Comparison of ENCODE assay signal across 24 cellular contexts in genomic region chr1:167156466-167156865, GRCh38.
DNase-seq lines count a peak whose midpoint lies in the region; ATAC-seq, FAIRE-seq and TF ChIP-seq lines count a peak whose summit lies in the region.
"Had no signal": no experiment of that assay in that cellular context is flagged by ENCODE, and none has a peak within 500 bp of the region (broad histone marks: within the 10 kb centered on the region; RNA-seq: fewer than 3 reads in every experiment).

No MANE protein-coding gene starts in this region.

- TF ChIP-seq EP300 in H1 (IDR thresholded peaks at IDR 0.05; ENCODE audit: borderline replicate concordance in 1 of 2, low read depth in 2 of 2, low read length in 2 of 2), result no peak

- CTCF ChIA-PET in WTC11 (lab: Charles Lee) (interaction anchor here (0.6 kb wide), 1 partner anchor 38 kb away, joined by 3 read pairs; no protein-coding TSS in a partner anchor), H1 (lab: Charles Lee; ENCODE audit: partially characterized antibody) (interaction anchor here (0.9 kb wide), 1 partner anchor 400 kb away, joined by 3 read pairs; no protein-coding TSS in a partner anchor)

- no peaks in the 10 kb centered on the region for H4K20me1 ChIP-seq in H9 (ENCODE audit: control insufficient read depth, insufficient read depth, insufficient read length)
- H4K20me1 ChIP-seq in H1 (replicated peaks in 1 of 2; ENCODE audit: control insufficient read depth in 1 of 2, insufficient read depth in 2 of 2, low read length in 2 of 2), result no peaks in the 10 kb centered on the region
- H4K20me1 ChIP-seq: BLaER1 had no signal

- H3K4me1 ChIP-seq in H9 (ENCODE audit: insufficient read depth, low read length) (peaks cover 13% of the 10 kb centered on the region), H1 (replicated peaks in 1 of 4; ENCODE audit: control insufficient read depth in 3 of 4, insufficient read depth in 4 of 4, low read length in 3 of 4) (peaks cover 2 to 20% (median 13%) of the 10 kb centered on the region in 4 experiments), right cardiac atrium (ENCODE audit: control insufficient read depth, insufficient read depth, low read length) (no peaks in the 10 kb centered on the region)
- H3K4me1 ChIP-seq: BE2C, BLaER1 had no signal

- no peak overlapping the region for H3K4ac ChIP-seq in H9 (ENCODE audit: low read depth, low read length)
- no peak overlapping the region for H3K4ac ChIP-seq in H1 (replicated peaks; ENCODE audit: insufficient read length, low read depth, low read length)

- ATAC-seq in WTC11, result no peak
- ATAC-seq in right cardiac atrium, result no peak

- H3K27me3 ChIP-seq in H9 (ENCODE audit: insufficient read depth, low read length), result no peaks in the 10 kb centered on the region
- peaks cover 0 to 2% (median 0%) of the 10 kb centered on the region in 4 experiments; a peak in 1 of 7 replicates for H3K27me3 ChIP-seq in H1 (replicated peaks in 1 of 4; ENCODE audit: control insufficient read depth in 3 of 4, extremely low read depth in 1 of 4, insufficient read depth in 3 of 4, low read length in 3 of 4)
- no peaks in the 10 kb centered on the region for H3K27me3 ChIP-seq in right cardiac atrium (ENCODE audit: control insufficient read depth, insufficient read depth)
- H3K27me3 ChIP-seq: BE2C, BLaER1 had no signal

- H3K79me1 ChIP-seq in H9 (ENCODE audit: insufficient read depth, low read depth, low read length, poor library complexity, severe bottlenecking), result no peaks in the 10 kb centered on the region
- peaks cover 2% of the 10 kb centered on the region; the same call in 1 of the 2 replicates for H3K79me1 ChIP-seq in H1 (ENCODE audit: low read depth, low read length)

- no peak overlapping the region for H2AFZ ChIP-seq in H9 (ENCODE audit: low read length)
- no peak overlapping the region for H2AFZ ChIP-seq in H1 (ENCODE audit: low read length)

- no peaks in the 10 kb centered on the region for H3K23me2 ChIP-seq in H9 (ENCODE audit: insufficient read length, low read depth, low read length, poor library complexity, severe bottlenecking)
- H3K23me2 ChIP-seq in H1 (ENCODE audit: low read depth, low read length), result no peaks in the 10 kb centered on the region

- H3K27ac Mint-ChIP-seq in H9, result no peak overlapping the region
- peak overlapping the region; percentile 55; the same call in 1 of the 2 replicates for H3K27ac Mint-ChIP-seq in WTC11
- H3K27ac Mint-ChIP-seq: CD14-positive monocyte; CD4-positive, alpha-beta memory T cell; CD8-positive, alpha-beta memory T cell had no signal

- H4K5ac ChIP-seq in H9 (ENCODE audit: insufficient read length, low read depth, low read length) (no peak overlapping the region), H1 (ENCODE audit: insufficient read length, low read depth, low read length) (no peak overlapping the region)

- TF ChIP-seq RAD21 in H1 (IDR thresholded peaks at IDR 0.05 in 1 of 2, conservative IDR thresholded peaks at IDR 0.05 in 1 of 2; ENCODE audit: low read depth in 2 of 2, low read length in 2 of 2), result no peak

- H3K9me3 Mint-ChIP-seq in H9, result peaks cover 3 to 5% of the 10 kb centered on the region in 2 experiments; a peak in 2 of 5 replicates
- H3K9me3 Mint-ChIP-seq in WTC11, result peaks cover 11% of the 10 kb centered on the region
- H3K9me3 Mint-ChIP-seq: CD4-positive, alpha-beta memory T cell; CD8-positive, alpha-beta memory T cell had no signal

- H4K8ac ChIP-seq in H9 (replicated peaks; ENCODE audit: insufficient read length, low read depth, low read length) (no peak overlapping the region), H1 (ENCODE audit: extremely low read depth, insufficient read depth, low read length) (no peak overlapping the region)

- intact Hi-C loops in right cardiac atrium (cut with DNase I), result no loop called here

- no peak for DNase-seq in H9
- DNase-seq in WTC11 (ENCODE audit: low spot score), result no peak
- peak; percentile 83 to 90 for DNase-seq in cerebellar nuclear complex (lab: John Stamatoyannopoulos, UW)
- no peak for DNase-seq in H1 (ENCODE audit: low read depth in 1 of 2, low spot score in 2 of 2)
- no peak for DNase-seq in central memory CD4-positive, alpha-beta T cell
- no peak for DNase-seq in right cardiac atrium
- DNase-seq in stimulated activated CD8-positive, alpha-beta memory T cell treated with anti-CD3 and anti-CD28 coated beads, Interleukin-4, amount 100 ng/mL, for 48 hours, result no peak
- no peak for DNase-seq in COR-L47 (lab: John Stamatoyannopoulos, UW)
- DNase-seq: 8988T; ACHN; BE2C; Caco-2; Calu3; CD4-positive, alpha-beta memory T cell; CD4-positive, CD25-positive, alpha-beta regulatory T cell; CD8-positive, alpha-beta memory T cell; DMS79 treated with DMSO at 0.1 percent for 48 hours; GDM1 had no signal

- 0 out of 8 replicates have a peak, but pooled peaks cover 0 to 3% (median 0%) of the 10 kb centered on the region in 4 experiments for H3K36me3 ChIP-seq in H1 (ENCODE audit: control insufficient read depth in 2 of 4, insufficient read depth in 4 of 4, low read length in 3 of 4)
- H3K36me3 ChIP-seq: BE2C, BLaER1 had no signal

- H3K4me3 ChIP-seq in H1 (ENCODE audit: extremely low read depth in 1 of 4, insufficient read depth in 2 of 4, low read depth in 3 of 4, low read length in 4 of 4), result no peak overlapping the region
- H3K4me3 ChIP-seq in right cardiac atrium (ENCODE audit: low read length), result no peak overlapping the region
- H3K4me3 ChIP-seq: BLaER1, GM12878 had no signal

- H3K4me1 Mint-ChIP-seq in H9 (peaks cover 33 to 42% of the 10 kb centered on the region in 2 experiments), WTC11 (peaks cover 37% of the 10 kb centered on the region)
- H3K4me1 Mint-ChIP-seq: CD4-positive, alpha-beta memory T cell; CD4-positive, CD25-positive, alpha-beta regulatory T cell had no signal

- peaks cover 0 to 9% (median 8%) of the 10 kb centered on the region in 3 experiments; a peak in 3 of 7 replicates for H3K36me3 Mint-ChIP-seq in H9 (ENCODE audit: insufficient read depth in 1 of 3, low read depth in 3 of 3)
- H3K36me3 Mint-ChIP-seq in WTC11, result peaks cover 12% of the 10 kb centered on the region
- H3K36me3 Mint-ChIP-seq: CD14-positive monocyte; CD4-positive, alpha-beta memory T cell; CD4-positive, CD25-positive, alpha-beta regulatory T cell; CD8-positive, alpha-beta memory T cell had no signal

- no CpG with 5 or more reads among the region's 4 CpGs for WGBS in H9 (ENCODE audit: extremely low coverage, insufficient read length, low lambda C conversion rate)
- 81% methylated on average over 4 of the region's 4 CpGs; no CpG with 5 or more reads in 1 of the 2 experiments for WGBS in H1 (ENCODE audit: extremely low coverage in 1 of 2, insufficient coverage in 1 of 2, insufficient read length in 1 of 2, insufficient replicate concordance in 2 of 2, low coverage in 1 of 2, low lambda C conversion rate in 2 of 2, missing lambda C conversion rate in 1 of 2), 2 experiments
- 91% methylated on average over 4 of the region's 4 CpGs for WGBS in right cardiac atrium

- no peaks in the 10 kb centered on the region for H3K9me3 ChIP-seq in H9 (ENCODE audit: control insufficient read depth, low read depth, low read length)
- H3K9me3 ChIP-seq in H1 (ENCODE audit: insufficient read depth in 2 of 2, low read depth in 1 of 2, low read length in 1 of 2), result no peaks in the 10 kb centered on the region
- no peaks in the 10 kb centered on the region for H3K9me3 ChIP-seq in right cardiac atrium (ENCODE audit: control insufficient read depth, low read length)
- H3K9me3 ChIP-seq: BE2C, BLaER1 had no signal

- H3K9ac ChIP-seq in H9 (ENCODE audit: extremely low read depth, insufficient read length, low read length) (no peak overlapping the region), H1 (replicated peaks in 1 of 4; ENCODE audit: extremely low read depth in 1 of 4, low read depth in 3 of 4, low read length in 3 of 4) (no peak overlapping the region)
- H3K9ac ChIP-seq: BLaER1 had no signal

- H3K18ac ChIP-seq in H9 (ENCODE audit: insufficient read length, low read depth, low read length), result no peak overlapping the region
- H3K18ac ChIP-seq in H1 (ENCODE audit: extremely low read depth, low read length), result peak overlapping the region; percentile 21; the same call in 1 of the 2 replicates

- no peak overlapping the region for H3K4me3 Mint-ChIP-seq in H9
- H3K4me3 Mint-ChIP-seq in WTC11, result no peak overlapping the region
- H3K4me3 Mint-ChIP-seq: CD14-positive monocyte; CD4-positive, alpha-beta memory T cell; CD4-positive, CD25-positive, alpha-beta regulatory T cell had no signal

- no peak overlapping the region for H3K27ac ChIP-seq in H9 (ENCODE audit: insufficient read length, low read depth, low read length)
- H3K27ac ChIP-seq in H1 (ENCODE audit: low read depth, low read length), result no peak overlapping the region
- H3K27ac ChIP-seq in right cardiac atrium (ENCODE audit: low read length), result no peak overlapping the region
- H3K27ac ChIP-seq: BLaER1 had no signal

- H3K23ac ChIP-seq in H9 (ENCODE audit: insufficient read length, low read depth, low read length) (no peak overlapping the region), H1 (ENCODE audit: insufficient read length) (no peak overlapping the region)

- no peak overlapping the region for H2BK120ac ChIP-seq in H9 (ENCODE audit: low read depth, low read length, poor library complexity, severe bottlenecking)
- peak overlapping the region; percentile 3 for H2BK120ac ChIP-seq in H1 (replicated peaks; ENCODE audit: low read depth, low read length)

- no peak overlapping the region for H2BK20ac ChIP-seq in H9 (ENCODE audit: low read depth, low read length, poor library complexity, severe bottlenecking)
- H2BK20ac ChIP-seq in H1 (ENCODE audit: low read length), result peak overlapping the region; percentile 23; the same call in 1 of the 2 replicates

- POLR2A ChIA-PET in WTC11 (lab: Charles Lee) (no interaction called here), H1 (lab: Charles Lee; ENCODE audit: partially characterized antibody) (no interaction called here)

- H2BK5ac ChIP-seq in H9 (ENCODE audit: insufficient read length, low read length) (no peak overlapping the region), H1 (ENCODE audit: low read depth, low read length) (peak overlapping the region; percentile 31; the same call in 1 of the 2 replicates)

- H2BK15ac ChIP-seq in H9 (ENCODE audit: low read depth, low read length) (no peak overlapping the region), H1 (ENCODE audit: low read length) (0 out of 2 replicates have a peak overlapping the region, but pooled peaks have one; percentile 9)

- H3K14ac ChIP-seq in H9 (ENCODE audit: insufficient read depth, low read length), result peak overlapping the region; percentile 56; the same call in 1 of the 2 replicates
- H3K14ac ChIP-seq in H1 (ENCODE audit: insufficient read length), result no peak overlapping the region

- peaks cover 4% of the 10 kb centered on the region for H3K27me3 Mint-ChIP-seq in H9 (ENCODE audit: low read depth)
- no peaks in the 10 kb centered on the region; the same call in 1 of the 2 replicates for H3K27me3 Mint-ChIP-seq in WTC11 (ENCODE audit: low read depth)

- H3K56ac ChIP-seq in H9 (ENCODE audit: insufficient read length, low read depth, low read length) (no peak overlapping the region), H1 (replicated peaks; ENCODE audit: insufficient read length, low read depth, low read length) (no peak overlapping the region)

- H3K79me2 ChIP-seq in H9 (ENCODE audit: insufficient read depth, low read length) (no peaks in the 10 kb centered on the region), H1 (ENCODE audit: control insufficient read depth in 1 of 2, insufficient read depth in 2 of 2, low read length in 2 of 2) (no peaks in the 10 kb centered on the region)

- H3K4me2 ChIP-seq in H9 (ENCODE audit: insufficient read depth, insufficient read length, low read length) (no peak overlapping the region), H1 (ENCODE audit: insufficient read depth in 1 of 2, low read depth in 2 of 2, low read length in 2 of 2) (no peak overlapping the region)
- H3K4me2 ChIP-seq: BLaER1 had no signal

- no peak overlapping the region for H3T11ph ChIP-seq in H9 (ENCODE audit: low read length)

- no peak for FAIRE-seq in H1 (lab: Jason Lieb, UNC)
- FAIRE-seq: A204.1, D721Med, GM12878, GM19239 had no signal

- H2AK5ac ChIP-seq in H9 (ENCODE audit: insufficient read length, low read length) (no peak overlapping the region), H1 (ENCODE audit: low read depth, low read length) (0 out of 2 replicates have a peak overlapping the region, but pooled peaks have one; percentile 29)

- no peak for TF ChIP-seq CTCF in H9 (conservative IDR thresholded peaks at IDR 0.05)
- no peak for TF ChIP-seq CTCF in WTC11 (IDR thresholded peaks at IDR 0.05)
- TF ChIP-seq CTCF in H1 (IDR thresholded peaks at IDR 0.05; ENCODE audit: control extremely low read depth in 1 of 3, insufficient read depth in 1 of 3, low read depth in 1 of 3, low read length in 3 of 3), result no peak

- TF ChIP-seq POLR2A in H1 (IDR thresholded peaks at IDR 0.05; ENCODE audit: control extremely low read depth in 1 of 2, low read depth in 2 of 2, low read length in 2 of 2), result no peak

- H4K91ac ChIP-seq in H9 (ENCODE audit: insufficient read length, low read depth, low read length) (no peak overlapping the region), H1 (replicated peaks; ENCODE audit: insufficient read length, low read length) (peak overlapping the region; percentile 20)

- H2BK12ac ChIP-seq in H9 (ENCODE audit: insufficient read length, low read depth, low read length) (no peak overlapping the region), H1 (ENCODE audit: low read depth, low read length) (peak overlapping the region; percentile 30; the same call in 1 of the 2 replicates)

Comparison
In these comparisons a context has a peak if more than half of its experiments do, and no peak if none do; other contexts are left out.
1. DNase-seq: peak in cerebellar nuclear complex (2 of 2); none in H9 (single experiment), WTC11 (single experiment), H1 (0 of 2), central memory CD4-positive, alpha-beta T cell (single experiment), right cardiac atrium (0 of 3), stimulated activated CD8-positive, alpha-beta memory T cell treated with anti-CD3 and anti-CD28 coated beads, Interleukin-4, amount 100 ng/mL, for 48 hours (single experiment) and COR-L47 (single experiment).